In the genomic region with DNA sequence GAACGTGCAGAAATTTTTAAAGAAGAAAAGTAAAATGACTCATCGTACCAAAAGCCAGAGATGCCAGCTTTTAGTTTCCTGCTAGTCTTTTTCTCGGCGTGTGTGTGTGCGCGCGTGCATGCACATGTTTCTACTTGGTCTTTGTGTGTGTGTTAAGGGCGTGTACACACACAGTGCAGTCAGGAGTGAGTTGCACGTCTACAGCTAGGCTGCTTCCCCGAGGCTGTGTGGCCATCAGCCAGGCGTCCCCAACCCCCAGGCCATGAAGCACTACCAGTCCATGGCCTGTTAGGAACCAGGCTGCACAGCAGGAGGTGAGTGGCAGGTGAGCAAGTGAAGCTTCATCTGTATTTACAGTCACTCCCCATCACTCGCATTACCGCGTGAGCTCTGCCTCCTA, we compare ENCODE assay signal across 19 cellular contexts. TPM values are rescaled to one million over a fixed set of nuclear protein-coding genes. Genes with fewer than 3 reads are reported as not detected.
DNase-seq lines count a peak whose midpoint lies in the region; ATAC-seq, FAIRE-seq and TF ChIP-seq lines count a peak whose summit lies in the region.
"Had no signal": no experiment of that assay in that cellular context is flagged by ENCODE, and none has a peak within 500 bp of the region (broad histone marks: within the 10 kb centered on the region; RNA-seq: fewer than 3 reads in every experiment).

No MANE protein-coding gene starts in this region.

- no peaks in the 10 kb centered on the region for H3K27me3 Mint-ChIP-seq in activated naive CD4-positive, alpha-beta T cell treated with anti-CD3 and anti-CD28 coated beads, Interleukin-2, amount 50 U/mL, for 24 hours
- no peaks in the 10 kb centered on the region for H3K27me3 Mint-ChIP-seq in activated B cell treated with CpG ODN at 0.5 μM for 24 hours

- no peaks in the 10 kb centered on the region for H3K36me3 ChIP-seq in kidney (ENCODE audit: control insufficient read depth in 1 of 2, insufficient read depth in 2 of 2, low read length in 2 of 2)
- H3K36me3 ChIP-seq in upper lobe of right lung: no peaks in the 10 kb centered on the region
- H3K36me3 ChIP-seq: SJSA1, upper lobe of left lung had no signal

- POLR2A ChIA-PET in activated B cell treated with CpG ODN at 0.5 μM for 24 hours (lab: Charles Lee): no interaction called here

- no peak for FAIRE-seq in kidney (lab: Jason Lieb, UNC)
- FAIRE-seq: endometrium had no signal

- intact Hi-C loops in activated B cell treated with CpG ODN at 0.5 μM for 24 hours (cut with micrococcal nuclease) (no loop called here), kidney (cut with DNase I) (no loop called here), upper lobe of right lung (cut with DNase I) (no loop called here)

- peaks cover 39% of the 10 kb centered on the region for H3K36me3 Mint-ChIP-seq in activated naive CD4-positive, alpha-beta T cell treated with anti-CD3 and anti-CD28 coated beads, Interleukin-2, amount 50 U/mL, for 24 hours
- H3K36me3 Mint-ChIP-seq in activated B cell treated with CpG ODN at 0.5 μM for 24 hours (ENCODE audit: low read depth): peaks cover 49% of the 10 kb centered on the region
- H3K36me3 Mint-ChIP-seq: mesothelial cell of epicardium had no signal

- H3K4me3 ChIP-seq in kidney (ENCODE audit: low read length in 2 of 2) (no peak overlapping the region), upper lobe of right lung (no peak overlapping the region)
- H3K4me3 ChIP-seq: SJSA1, upper lobe of left lung had no signal

- DNase-seq in activated naive CD4-positive, alpha-beta T cell treated with Interleukin-2 at 50 U/mL for 16 hours: no peak
- DNase-seq in activated B cell treated with CpG ODN at 0.5 μM for 24 hours (no peak), kidney (no peak), upper lobe of right lung (peak; percentile 56), NCI-H446 treated with DMSO at 0.1 percent for 48 hours (lab: John Stamatoyannopoulos, UW) (no peak), H4 (ENCODE audit: low spot score) (no peak)
- DNase-seq: activated effector memory CD4-positive, alpha-beta T cell treated with Interleukin-2 at 50 U/mL for 16 hours; stimulated activated CD8-positive, alpha-beta memory T cell treated with anti-CD3 and anti-CD28 coated beads, Interleukin-4, amount 100 ng/mL, for 48 hours had no signal

- ATAC-seq in activated B cell treated with CpG ODN at 0.5 μM for 24 hours (ENCODE audit: low read depth): peak; percentile 14
- ATAC-seq in upper lobe of right lung: peak; percentile 40
- ATAC-seq in GM21423 (IDR thresholded peaks at IDR 0.05; ENCODE audit: unreplicated experiment): no peak
- ATAC-seq: HCT116 had no signal

- peaks cover 25% of the 10 kb centered on the region for H3K4me1 Mint-ChIP-seq in activated naive CD4-positive, alpha-beta T cell treated with anti-CD3 and anti-CD28 coated beads, Interleukin-2, amount 50 U/mL, for 24 hours
- H3K4me1 Mint-ChIP-seq in activated B cell treated with CpG ODN at 0.5 μM for 24 hours: peaks cover 29% of the 10 kb centered on the region
- H3K4me1 Mint-ChIP-seq: mesothelial cell of epicardium had no signal

- H3K4me1 ChIP-seq in kidney (ENCODE audit: control insufficient read depth in 1 of 2, insufficient read depth in 1 of 2, low read depth in 1 of 2, low read length in 2 of 2) (peaks cover 0 to 10% of the 10 kb centered on the region in 2 donors), upper lobe of right lung (peaks cover 3% of the 10 kb centered on the region)
- H3K4me1 ChIP-seq: SJSA1 had no signal

- no peak overlapping the region for H3K9ac ChIP-seq in kidney (ENCODE audit: low read length in 2 of 2)
- H3K9ac ChIP-seq: parathyroid adenoma had no signal

- TF ChIP-seq CTCF in activated B cell treated with CpG ODN at 0.5 μM for 24 hours (IDR thresholded peaks at IDR 0.05): no peak
- no peak for TF ChIP-seq CTCF in kidney (IDR thresholded peaks at IDR 0.05; ENCODE audit: borderline replicate concordance, extremely low read depth, insufficient read depth)
- no peak for TF ChIP-seq CTCF in upper lobe of right lung (IDR thresholded peaks at IDR 0.05)

- CTCF ChIA-PET in activated B cell treated with CpG ODN at 0.5 μM for 24 hours (lab: Charles Lee): no interaction called here

- H3K27me3 ChIP-seq in upper lobe of right lung: no peaks in the 10 kb centered on the region
- H3K27me3 ChIP-seq: upper lobe of left lung had no signal

- no peaks in the 10 kb centered on the region for H3K9me3 ChIP-seq in kidney (ENCODE audit: control insufficient read depth in 1 of 2, low read length in 2 of 2)
- H3K9me3 ChIP-seq in upper lobe of right lung: no peaks in the 10 kb centered on the region
- H3K9me3 ChIP-seq: SJSA1 had no signal

- H3K27ac ChIP-seq in kidney (ENCODE audit: low read depth in 2 of 2, low read length in 2 of 2): peak overlapping the region; percentile 6 to 32
- H3K27ac ChIP-seq in upper lobe of right lung: no peak overlapping the region
- H3K27ac ChIP-seq: parathyroid adenoma, SJSA1 had no signal

- H3K4me3 Mint-ChIP-seq in activated naive CD4-positive, alpha-beta T cell treated with anti-CD3 and anti-CD28 coated beads, Interleukin-2, amount 50 U/mL, for 24 hours: peak overlapping the region; percentile 55
- H3K4me3 Mint-ChIP-seq in activated B cell treated with CpG ODN at 0.5 μM for 24 hours: peak overlapping the region; percentile 71
- H3K4me3 Mint-ChIP-seq: central memory CD8-positive, alpha-beta T cell; mesothelial cell of epicardium had no signal

- peaks cover 6% of the 10 kb centered on the region for H3K9me3 Mint-ChIP-seq in activated naive CD4-positive, alpha-beta T cell treated with anti-CD3 and anti-CD28 coated beads, Interleukin-2, amount 50 U/mL, for 24 hours
- peaks cover 23% of the 10 kb centered on the region for H3K9me3 Mint-ChIP-seq in activated B cell treated with CpG ODN at 0.5 μM for 24 hours

- peak overlapping the region; percentile 8 for H3K27ac Mint-ChIP-seq in activated naive CD4-positive, alpha-beta T cell treated with anti-CD3 and anti-CD28 coated beads, Interleukin-2, amount 50 U/mL, for 24 hours
- peak overlapping the region; percentile 54 for H3K27ac Mint-ChIP-seq in activated B cell treated with CpG ODN at 0.5 μM for 24 hours
- H3K27ac Mint-ChIP-seq: mesothelial cell of epicardium had no signal

RNA-seq across cellular contexts. Expression of a gene that starts 36.4 kb away (rescaled TPM):
- total RNA-seq in activated B cell treated with CpG ODN at 0.5 μM for 24 hours (6.5 and 8.6 TPM in 2 replicates), kidney (45.5 TPM), upper lobe of right lung (52.9 TPM)
- 49.4 TPM for polyA plus RNA-seq in kidney (ENCODE audit: insufficient read depth, low read depth, low replicate concordance)
- total RNA-seq in H4 (2014; rRNA removed; shearing (Covaris generic)): 0.04 TPM in 1 of 2 replicates, not detected in the other
- total RNA-seq: SJSA1 had no signal
- polyA plus RNA-seq: BJ had no signal

RNA-seq across cellular contexts. Expression of a gene that starts 36.9 kb away (rescaled TPM):
- total RNA-seq in activated B cell treated with CpG ODN at 0.5 μM for 24 hours (not detected in 2 replicates), kidney (0.25 TPM), upper lobe of right lung (not detected)
- 0.69 TPM for polyA plus RNA-seq in kidney (ENCODE audit: insufficient read depth, low read depth, low replicate concordance)
- total RNA-seq in H4 (2014; rRNA removed; shearing (Covaris generic)): not detected in 2 replicates
- total RNA-seq: OCI-LY7, SJSA1, upper lobe of left lung had no signal
- polyA plus RNA-seq: BJ had no signal
